Comparison of ENCODE assay signal across 13 cellular contexts in genomic region chr17:8955560-8955959, GRCh38. TPM values are rescaled to one million over a fixed set of nuclear protein-coding genes. Genes with fewer than 3 reads are reported as not detected.
A peak's percentile ranks its signal among the peaks of the same experiment; 100 is the strongest.
DNase-seq lines count a peak whose midpoint lies in the region; ATAC-seq and TF ChIP-seq lines count a peak whose summit lies in the region.
"Had no signal": no experiment of that assay in that cellular context is flagged by ENCODE, and none has a peak within 500 bp of the region (broad histone marks: within the 10 kb centered on the region; RNA-seq: fewer than 3 reads in every experiment).

No MANE protein-coding gene starts in this region.

- H3K9ac ChIP-seq in DND-41 (ENCODE audit: low read depth, low read length) (no peak overlapping the region), colonic mucosa (ENCODE audit: low read depth in 2 of 2, low read length in 2 of 2) (no peak overlapping the region)

- no peak overlapping the region; the same call in 1 of the 2 replicates for H3K4me2 ChIP-seq in DND-41 (ENCODE audit: insufficient read depth, low read length)

- intact Hi-C loops in colonic mucosa (cut with DNase I), result no loop called here

- ATAC-seq in DND-41 (ENCODE audit: insufficient read depth, low read depth), result no peak
- ATAC-seq in central memory CD8-positive, alpha-beta T cell (replicated peaks; ENCODE audit: extremely low read depth, poor library complexity, severe bottlenecking), result no peak
- ATAC-seq: gastrocnemius medialis had no signal

- H3K9me3 ChIP-seq in DND-41 (ENCODE audit: insufficient read depth, low read length, severe bottlenecking) (no peaks in the 10 kb centered on the region), neutrophil (no peaks in the 10 kb centered on the region), colonic mucosa (no peaks in the 10 kb centered on the region)
- H3K9me3 ChIP-seq: gastrocnemius medialis had no signal

- peaks cover 38% of the 10 kb centered on the region for H4K20me1 ChIP-seq in DND-41 (ENCODE audit: insufficient read depth, low read length)

- H3K36me3 ChIP-seq in DND-41 (ENCODE audit: insufficient read depth, low read length) (peaks cover 10% of the 10 kb centered on the region; the same call in 1 of the 2 replicates), neutrophil (peaks cover 30% of the 10 kb centered on the region), colonic mucosa (no peaks in the 10 kb centered on the region)
- H3K36me3 ChIP-seq: gastrocnemius medialis had no signal

- H3K27ac ChIP-seq in DND-41 (ENCODE audit: low read length) (peak overlapping the region; percentile 63; the same call in 1 of the 2 replicates), neutrophil (peak overlapping the region; percentile 99), colonic mucosa (no peak overlapping the region)
- H3K27ac ChIP-seq: gastrocnemius medialis had no signal

- DNase-seq in DND-41, result no peak
- peak; percentile 97 for DNase-seq in MV-4-11 (lab: John Stamatoyannopoulos, UW)
- DNase-seq in central memory CD8-positive, alpha-beta T cell (ENCODE audit: low spot score in 2 of 2), result no peak
- no peak for DNase-seq in colonic mucosa
- no peak for DNase-seq in NCI-H510A (lab: John Stamatoyannopoulos, UW)
- no peak for DNase-seq in T1000 (lab: John Stamatoyannopoulos, UW)
- DNase-seq: cortex of kidney, DMS 273 treated with DMSO at 0.1 percent for 48 hours, NCI-H1694 treated with DMSO at 0.1 percent for 48 hours had no signal

- peaks cover 81% of the 10 kb centered on the region for H3K79me2 ChIP-seq in DND-41 (ENCODE audit: insufficient read depth, low read length)

- no peak overlapping the region for H3K4me3 ChIP-seq in DND-41 (ENCODE audit: low read depth in 1 of 2, low read length in 2 of 2)
- H3K4me3 ChIP-seq in neutrophil (ENCODE audit: low read depth in 1 of 2, low read length in 1 of 2), result peak overlapping the region; percentile 50 to 66
- no peak overlapping the region for H3K4me3 ChIP-seq in colonic mucosa
- H3K4me3 ChIP-seq: gastrocnemius medialis had no signal

- H3K27me3 ChIP-seq in DND-41 (ENCODE audit: insufficient read depth, low read length, poor library complexity) (no peaks in the 10 kb centered on the region), neutrophil (no peaks in the 10 kb centered on the region), colonic mucosa (no peaks in the 10 kb centered on the region)

- H3K4me1 Mint-ChIP-seq in central memory CD8-positive, alpha-beta T cell, result peaks cover 97% of the 10 kb centered on the region

- no peak for TF ChIP-seq CTCF in DND-41 (IDR thresholded peaks at IDR 0.05; ENCODE audit: borderline replicate concordance, extremely low read depth, low read length, poor library complexity, severe bottlenecking)
- TF ChIP-seq CTCF in neutrophil (IDR thresholded peaks at IDR 0.05), result no peak
- TF ChIP-seq CTCF in colonic mucosa (IDR thresholded peaks at IDR 0.05), result no peak

- peaks cover 74% of the 10 kb centered on the region for H3K4me1 ChIP-seq in DND-41 (ENCODE audit: insufficient read depth, low read length)
- peaks cover 94 to 96% of the 10 kb centered on the region in 2 experiments for H3K4me1 ChIP-seq in neutrophil (ENCODE audit: control insufficient read depth in 1 of 2, insufficient read depth in 1 of 2, low read depth in 1 of 2, low read length in 1 of 2)
- H3K4me1 ChIP-seq in colonic mucosa, result no peaks in the 10 kb centered on the region
- H3K4me1 ChIP-seq: gastrocnemius medialis had no signal

- no peaks in the 10 kb centered on the region for H3K27me3 Mint-ChIP-seq in central memory CD8-positive, alpha-beta T cell

- H3K9me3 Mint-ChIP-seq in central memory CD8-positive, alpha-beta T cell, result no peaks in the 10 kb centered on the region

- peak overlapping the region; percentile 94 for H3K27ac Mint-ChIP-seq in central memory CD8-positive, alpha-beta T cell (ENCODE audit: low read depth)

- H2AFZ ChIP-seq in DND-41 (ENCODE audit: low read depth, low read length), result no peak overlapping the region

- H3K4me3 Mint-ChIP-seq in central memory CD8-positive, alpha-beta T cell, result peak overlapping the region; percentile 74

- H3K36me3 Mint-ChIP-seq in central memory CD8-positive, alpha-beta T cell (ENCODE audit: insufficient read depth), result peaks cover 45% of the 10 kb centered on the region

RNA-seq across cellular contexts. Expression of gene PIK3R5, which starts 9.9 kb away (rescaled TPM):
- total RNA-seq in colonic mucosa, result 1 to 10 TPM; 2.2 to 2.5 TPM
- total RNA-seq: HT1080, pulmonary artery endothelial cell had no signal

Comparison
In these comparisons a context has a peak if more than half of its experiments do, and no peak if none do; other contexts are left out.
1. H3K4me3 ChIP-seq: peak in neutrophil (2 of 2); none in DND-41 (0 of 2) and colonic mucosa (single experiment).